Comparison of ENCODE assay signal across 21 cellular contexts in the genomic region with DNA sequence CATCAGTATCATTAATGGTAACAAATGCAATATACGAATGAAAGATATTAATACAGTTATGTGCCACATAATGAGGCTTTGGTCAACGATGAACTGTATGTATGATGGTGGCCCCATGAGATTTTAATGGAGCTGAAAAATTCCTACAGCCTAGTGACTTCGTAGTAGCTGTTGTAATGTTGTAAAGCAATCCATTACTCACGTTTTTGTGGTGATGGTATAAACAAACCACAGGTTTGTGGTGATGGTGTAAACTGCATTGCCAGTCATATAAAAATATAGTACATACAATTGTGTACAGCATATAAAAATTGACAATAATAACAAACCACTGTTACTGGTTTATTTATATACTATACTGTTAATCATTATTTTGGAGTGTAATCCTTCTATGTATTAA. TPM values are rescaled to one million over a fixed set of nuclear protein-coding genes. Genes with fewer than 3 reads are reported as not detected.
"Had no signal": no experiment of that assay in that cellular context is flagged by ENCODE, and none has a peak within 500 bp of the region (broad histone marks: within the 10 kb centered on the region; RNA-seq: fewer than 3 reads in every experiment).

No MANE protein-coding gene starts in this region.

- H3K36me3 ChIP-seq: adrenal gland, gastrocnemius medialis, heart right ventricle, left lung, pancreas, sigmoid colon, spleen, thoracic aorta, WERI-Rb-1 had no signal

- H3K4me3 ChIP-seq: adrenal gland, body of pancreas, gastrocnemius medialis, heart right ventricle, left lung, mucosa of descending colon, pancreas, sigmoid colon, spleen, thoracic aorta had no signal

- H3K9me3 ChIP-seq: adrenal gland, body of pancreas, gastrocnemius medialis, mucosa of descending colon, pancreas, sigmoid colon, spleen, thoracic aorta had no signal

- DNase-seq: activated CD4-positive, alpha-beta T cell treated with anti-CD3 and anti-CD28 coated beads, Interleukin-2, amount 50 U/mL, for 48 hours; activated CD8-positive, alpha-beta memory T cell treated with anti-CD3 and anti-CD28 coated beads, Interleukin-2, amount 10 ng/mL, durations not matched to agents 7 days and 5 days; activated effector memory CD4-positive, alpha-beta T cell treated with anti-CD3 and anti-CD28 coated beads, Interleukin-2, amount 50 U/mL, for 16 hours; activated T-cell treated with anti-CD3 and anti-CD28 coated beads, Interleukin-2, amount 50 U/mL, for 1 hour; adrenal gland; body of pancreas; effector memory CD8-positive, alpha-beta T cell; gastrocnemius medialis; heart right ventricle; left lung; mucosa of descending colon; naive thymus-derived CD4-positive, alpha-beta T cell; pancreas; sigmoid colon; spleen; WERI-Rb-1 had no signal

- FAIRE-seq: islet of Langerhans, pancreas had no signal

- ATAC-seq: activated CD8-positive, alpha-beta memory T cell treated with anti-CD3 and anti-CD28 coated beads, Interleukin-2, amount 10 ng/mL, durations not matched to agents 7 days and 5 days; body of pancreas; effector memory CD8-positive, alpha-beta T cell; gastrocnemius medialis; heart right ventricle; left lung; mucosa of descending colon; naive thymus-derived CD4-positive, alpha-beta T cell; pancreas had no signal

- H3K27me3 ChIP-seq: adrenal gland, body of pancreas, gastrocnemius medialis, heart right ventricle, left lung, pancreas, sigmoid colon, spleen had no signal

- H3K4me1 ChIP-seq: adrenal gland, body of pancreas, gastrocnemius medialis, heart right ventricle, left lung, pancreas, sigmoid colon, spleen had no signal

- H3K27ac ChIP-seq: adrenal gland, body of pancreas, epithelial cell of prostate, gastrocnemius medialis, heart right ventricle, left lung, pancreas, sigmoid colon, spleen, thoracic aorta, WERI-Rb-1 had no signal

RNA-seq across cellular contexts. Expression of a gene that starts 27.4 kb away (rescaled TPM):
- total RNA-seq: activated CD8-positive, alpha-beta memory T cell treated with anti-CD3 and anti-CD28 coated beads, Interleukin-2, amount 10 ng/mL, durations not matched to agents 7 days and 5 days; gastrocnemius medialis; heart right ventricle; left lung; naive thymus-derived CD4-positive, alpha-beta T cell; spleen; T-helper 1 cell treated with Interleukin-12 subunit alpha and Interleukin-12 subunit beta and Interleukin-4 antibody, amounts not matched to agents 30 ng/mL and 1 ng/mL, for 36 hours; ureter had no signal
- polyA plus RNA-seq: heart right ventricle; naive thymus-derived CD4-positive, alpha-beta T cell; spleen had no signal
